25 cellular contexts compared by ENCODE assay signal in genomic region chr11:117091753-117092477, GRCh38. TPM values are rescaled to one million over a fixed set of nuclear protein-coding genes. Genes with fewer than 3 reads are reported as not detected.
DNase-seq lines count a peak whose midpoint lies in the region; ATAC-seq, FAIRE-seq and TF ChIP-seq lines count a peak whose summit lies in the region.
"Had no signal": no experiment of that assay in that cellular context is flagged by ENCODE, and none has a peak within 500 bp of the region (broad histone marks: within the 10 kb centered on the region; RNA-seq: fewer than 3 reads in every experiment).

No MANE protein-coding gene starts in this region.

- H3K36me3 Mint-ChIP-seq in activated T-cell treated with anti-CD3 and anti-CD28 coated beads, Interleukin-2, amount 50 U/mL, for 72 hours (ENCODE audit: insufficient read depth in 2 of 2) = peaks cover 5 to 10% of the 10 kb centered on the region in 2 donors
- peaks cover 15% of the 10 kb centered on the region for H3K36me3 Mint-ChIP-seq in activated B cell treated with CpG ODN at 0.5 μM for 24 hours (ENCODE audit: low read depth)

- peak overlapping the region; percentile 82 for H3K27ac Mint-ChIP-seq in activated T-cell treated with anti-CD3 and anti-CD28 coated beads, Interleukin-2, amount 50 U/mL, for 72 hours
- peak overlapping the region; percentile 7 for H3K27ac Mint-ChIP-seq in activated B cell treated with CpG ODN at 0.5 μM for 24 hours
- H3K27ac Mint-ChIP-seq: nephron progenitor cell had no signal

- H3K4me3 ChIP-seq in H1 (ENCODE audit: extremely low read depth in 1 of 4, insufficient read depth in 2 of 4, low read depth in 3 of 4, low read length in 4 of 4) = no peak overlapping the region
- H3K4me3 ChIP-seq: colonic mucosa, prostate gland, smooth muscle cell, uterus had no signal

- H3K79me2 ChIP-seq in H1 (ENCODE audit: control insufficient read depth in 1 of 2, insufficient read depth in 2 of 2, low read length in 2 of 2) = peaks cover 17 to 93% of the 10 kb centered on the region in 2 experiments

- H3K27ac ChIP-seq in H1 (ENCODE audit: low read depth, low read length) (no peak overlapping the region), temporal lobe (ENCODE audit: low read depth, low read length) (peak overlapping the region; percentile 70)
- H3K27ac ChIP-seq: colonic mucosa, prostate gland had no signal

- no peak overlapping the region for H2BK12ac ChIP-seq in H1 (ENCODE audit: low read depth, low read length)

- no peak overlapping the region for H3K23ac ChIP-seq in H1 (ENCODE audit: insufficient read length)

- H3K4me1 ChIP-seq in H1 (replicated peaks in 1 of 4; ENCODE audit: control insufficient read depth in 3 of 4, insufficient read depth in 4 of 4, low read length in 3 of 4) = peaks cover 2 to 9% (median 8%) of the 10 kb centered on the region in 4 experiments; a peak in 5 of 7 replicates
- H3K4me1 ChIP-seq: prostate gland, uterus had no signal

- intact Hi-C loops in activated B cell treated with CpG ODN at 0.5 μM for 24 hours (cut with micrococcal nuclease) = no loop called here

- H3K56ac ChIP-seq in H1 (replicated peaks; ENCODE audit: insufficient read length, low read depth, low read length) = no peak overlapping the region

- H3K9ac ChIP-seq in H1 (replicated peaks in 1 of 4; ENCODE audit: extremely low read depth in 1 of 4, low read depth in 3 of 4, low read length in 3 of 4) = no peak overlapping the region

- H2AFZ ChIP-seq in H1 (ENCODE audit: low read length) = no peak overlapping the region

- no peak for TF ChIP-seq RAD21 in H1 (IDR thresholded peaks at IDR 0.05 in 1 of 2, conservative IDR thresholded peaks at IDR 0.05 in 1 of 2; ENCODE audit: low read depth in 2 of 2, low read length in 2 of 2)

- TF ChIP-seq POLR2A in H1 (IDR thresholded peaks at IDR 0.05; ENCODE audit: control extremely low read depth in 1 of 2, low read depth in 2 of 2, low read length in 2 of 2) = no peak

- H3K4ac ChIP-seq in H1 (replicated peaks; ENCODE audit: insufficient read length, low read depth, low read length) = no peak overlapping the region

- no peaks in the 10 kb centered on the region; the same call in 1 of the 2 replicates for H3K23me2 ChIP-seq in H1 (ENCODE audit: low read depth, low read length)

- no peaks in the 10 kb centered on the region; a peak in 1 of 8 replicates for H3K36me3 ChIP-seq in H1 (ENCODE audit: control insufficient read depth in 2 of 4, insufficient read depth in 4 of 4, low read length in 3 of 4)
- H3K36me3 ChIP-seq: colonic mucosa, prostate gland, uterus had no signal

- H2BK5ac ChIP-seq in H1 (ENCODE audit: low read depth, low read length) = no peak overlapping the region

- no peak for DNase-seq in activated T-cell treated with anti-CD3 and anti-CD28 coated beads, Interleukin-2, amount 50 U/mL, for 72 hours
- DNase-seq in activated T-cell treated with anti-CD3 and anti-CD28 coated beads, Interleukin-2, amount 50 U/mL, for 1 hour = no peak
- DNase-seq in activated B cell treated with CpG ODN at 0.5 μM for 24 hours (no peak), H1 (ENCODE audit: low read depth in 1 of 2, low spot score in 2 of 2) (no peak), NCI-H2029 treated with DMSO at 0.1 percent for 48 hours (lab: John Stamatoyannopoulos, UW) (no peak)
- DNase-seq in stimulated activated CD4-positive, alpha-beta T cell treated with anti-CD3 and anti-CD28 coated beads, Interleukin-4, amount 100 ng/mL, for 1 hour = no peak
- DNase-seq: activated CD4-positive, alpha-beta T cell treated with anti-CD3 and anti-CD28 coated beads, Interleukin-2, amount 50 U/mL, for 1 hour; CD4-positive, CD25-positive, alpha-beta regulatory T cell; colonic mucosa; DMS53; hypothalamus; kidney; mesenchymal stem cell; NCI-H1105; nephron progenitor cell; uterus had no signal

- POLR2A ChIA-PET in activated B cell treated with CpG ODN at 0.5 μM for 24 hours (lab: Charles Lee) = interaction anchor here (0.6 kb wide), 1 partner anchor 17 kb away, joined by 3 read pairs; no protein-coding TSS in a partner anchor
- POLR2A ChIA-PET in H1 (lab: Charles Lee; ENCODE audit: partially characterized antibody) = interaction anchor here (0.6 kb wide), 1 partner anchor 17 kb away, joined by 3 read pairs; no protein-coding TSS in a partner anchor

- CTCF ChIA-PET in activated B cell treated with CpG ODN at 0.5 μM for 24 hours (lab: Charles Lee) (no interaction called here), H1 (lab: Charles Lee; ENCODE audit: partially characterized antibody) (interaction anchor here (0.7 kb wide), 1 partner anchor 14 kb away, joined by 4 read pairs; no protein-coding TSS in a partner anchor)

- H3K79me1 ChIP-seq in H1 (ENCODE audit: low read depth, low read length) = peaks cover 2% of the 10 kb centered on the region; the same call in 1 of the 2 replicates

- H3K18ac ChIP-seq in H1 (ENCODE audit: extremely low read depth, low read length) = no peak overlapping the region

- peaks cover 13 to 21% of the 10 kb centered on the region in 2 experiments for H4K20me1 ChIP-seq in H1 (replicated peaks in 1 of 2; ENCODE audit: control insufficient read depth in 1 of 2, insufficient read depth in 2 of 2, low read length in 2 of 2)

- no peak overlapping the region for H4K8ac ChIP-seq in H1 (ENCODE audit: extremely low read depth, insufficient read depth, low read length)

- no peak for TF ChIP-seq EP300 in H1 (IDR thresholded peaks at IDR 0.05; ENCODE audit: borderline replicate concordance in 1 of 2, low read depth in 2 of 2, low read length in 2 of 2)

- peaks cover 89% of the 10 kb centered on the region for H3K4me1 Mint-ChIP-seq in activated T-cell treated with anti-CD3 and anti-CD28 coated beads, Interleukin-2, amount 50 U/mL, for 72 hours (ENCODE audit: low read depth)
- peaks cover 80% of the 10 kb centered on the region for H3K4me1 Mint-ChIP-seq in activated B cell treated with CpG ODN at 0.5 μM for 24 hours

- H2BK15ac ChIP-seq in H1 (ENCODE audit: low read length) = no peak overlapping the region

- H3K4me3 Mint-ChIP-seq in activated T-cell treated with anti-CD3 and anti-CD28 coated beads, Interleukin-2, amount 50 U/mL, for 72 hours = no peak overlapping the region
- no peak overlapping the region for H3K4me3 Mint-ChIP-seq in activated B cell treated with CpG ODN at 0.5 μM for 24 hours
- H3K4me3 Mint-ChIP-seq: nephron progenitor cell had no signal

- peaks cover 3 to 5% of the 10 kb centered on the region in 2 donors for H3K9me3 Mint-ChIP-seq in activated T-cell treated with anti-CD3 and anti-CD28 coated beads, Interleukin-2, amount 50 U/mL, for 72 hours
- peaks cover 3% of the 10 kb centered on the region for H3K9me3 Mint-ChIP-seq in activated B cell treated with CpG ODN at 0.5 μM for 24 hours

- no peak for TF ChIP-seq CTCF in activated B cell treated with CpG ODN at 0.5 μM for 24 hours (IDR thresholded peaks at IDR 0.05)
- no peak for TF ChIP-seq CTCF in H1 (IDR thresholded peaks at IDR 0.05; ENCODE audit: control extremely low read depth in 1 of 3, insufficient read depth in 1 of 3, low read depth in 1 of 3, low read length in 3 of 3)

- 91% methylated on average over 4 of the region's 4 CpGs; no CpG with 5 or more reads in 1 of the 2 experiments for WGBS in H1 (ENCODE audit: extremely low coverage in 1 of 2, insufficient coverage in 1 of 2, insufficient read length in 1 of 2, insufficient replicate concordance in 2 of 2, low coverage in 1 of 2, low lambda C conversion rate in 2 of 2, missing lambda C conversion rate in 1 of 2), 2 experiments

- no peak overlapping the region for H3K14ac ChIP-seq in H1 (ENCODE audit: insufficient read length)

- no peak overlapping the region for H2AK5ac ChIP-seq in H1 (ENCODE audit: low read depth, low read length)

- ATAC-seq in activated T-cell treated with anti-CD3 and anti-CD28 coated beads, Interleukin-2, amount 50 U/mL, for 72 hours (replicated peaks in 1 of 2) = no peak
- no peak for ATAC-seq in activated B cell treated with CpG ODN at 0.5 μM for 24 hours (ENCODE audit: low read depth)
- no peak for ATAC-seq in HG02938 (IDR thresholded peaks at IDR 0.05; ENCODE audit: unreplicated experiment)

- H4K5ac ChIP-seq in H1 (ENCODE audit: insufficient read length, low read depth, low read length) = no peak overlapping the region

- no peak for FAIRE-seq in H1 (lab: Jason Lieb, UNC)
- FAIRE-seq: astrocyte, endothelial cell of umbilical vein, HTR-8/SVneo, kidney, RCC 7860, TTC549 had no signal

- H3K9me3 ChIP-seq in H1 (ENCODE audit: insufficient read depth in 2 of 2, low read depth in 1 of 2, low read length in 1 of 2) = no peaks in the 10 kb centered on the region
- H3K9me3 ChIP-seq: colonic mucosa, prostate gland, uterus had no signal

- H4K91ac ChIP-seq in H1 (replicated peaks; ENCODE audit: insufficient read length, low read length) = no peak overlapping the region

- H3K27me3 ChIP-seq in H1 (replicated peaks in 1 of 4; ENCODE audit: control insufficient read depth in 3 of 4, extremely low read depth in 1 of 4, insufficient read depth in 3 of 4, low read length in 3 of 4) = no peaks in the 10 kb centered on the region
- H3K27me3 ChIP-seq: colonic mucosa, uterus had no signal

- H3K27me3 Mint-ChIP-seq in activated T-cell treated with anti-CD3 and anti-CD28 coated beads, Interleukin-2, amount 50 U/mL, for 72 hours (ENCODE audit: low read depth) = no peaks in the 10 kb centered on the region
- H3K27me3 Mint-ChIP-seq in activated B cell treated with CpG ODN at 0.5 μM for 24 hours = no peaks in the 10 kb centered on the region

- H2BK20ac ChIP-seq in H1 (ENCODE audit: low read length) = no peak overlapping the region

- no peak overlapping the region for H2BK120ac ChIP-seq in H1 (replicated peaks; ENCODE audit: low read depth, low read length)

- no peak overlapping the region for H3K4me2 ChIP-seq in H1 (ENCODE audit: insufficient read depth in 1 of 2, low read depth in 2 of 2, low read length in 2 of 2)
- H3K4me2 ChIP-seq: smooth muscle cell had no signal

RNA-seq across cellular contexts. Expression of gene SIK3, which starts 6.3 kb away (rescaled TPM):
- 10 to 100 TPM; 21.4 to 26.3 TPM for total RNA-seq in activated T-cell treated with anti-CD3 and anti-CD28 coated beads, Interleukin-2, amount 50 U/mL, for 72 hours
- total RNA-seq in activated B cell treated with CpG ODN at 0.5 μM for 24 hours (75.0 and 88.4 TPM in 2 replicates), temporal lobe (21.6 TPM)
- 32.1 and 32.6 TPM in 2 replicates for total RNA-seq in H1 (2021; fragmentation: NEBNext Ultra II Directional; extraction: Animal tissue kit (Norgen Biotek cat#: 25700))
- 18.3 and 19.9 TPM in 2 replicates for polyA plus RNA-seq in H1 (2011; rRNA removed)
- polyA plus RNA-seq in H1 (2011; cell fraction: cytosol; rRNA removed) = 12.0 TPM
- polyA plus RNA-seq in H1 (2011; cell fraction: nucleus; rRNA removed) = 29.2 TPM
- polyA plus RNA-seq in H1 (2012, experiment 1 of 2) = 15.5 to 19.3 TPM (median 18.7 TPM) in 4 replicates
- 6.3 TPM for polyA plus RNA-seq in H1 (2012, experiment 2 of 2)
- polyA plus RNA-seq in H1 (2013, experiment 1 of 2) = 10.8 TPM
- polyA plus RNA-seq in H1 (2013, experiment 2 of 2) = 10.3 TPM
- polyA minus RNA-seq in H1 (2011; rRNA and poly(A)+ RNA removed) = 20.9 and 24.9 TPM in 2 replicates
- 19.3 TPM for polyA minus RNA-seq in H1 (2011; cell fraction: cytosol; rRNA and poly(A)+ RNA removed)
- polyA minus RNA-seq in H1 (2011; cell fraction: nucleus; rRNA and poly(A)+ RNA removed) = 42.0 TPM

RNA-seq across cellular contexts. Expression of gene PAFAH1B2, which starts 52.2 kb away (rescaled TPM):
- total RNA-seq in activated T-cell treated with anti-CD3 and anti-CD28 coated beads, Interleukin-2, amount 50 U/mL, for 72 hours = 10 to 100 TPM; 56.7 to 64.3 TPM
- total RNA-seq in activated B cell treated with CpG ODN at 0.5 μM for 24 hours = 71.3 and 78.7 TPM in 2 replicates
- 151 and 161 TPM in 2 replicates for total RNA-seq in H1 (2021; fragmentation: NEBNext Ultra II Directional; extraction: Animal tissue kit (Norgen Biotek cat#: 25700))
- polyA plus RNA-seq in H1 (2011; rRNA removed) = 26.2 and 38.2 TPM in 2 replicates
- 38.1 TPM for polyA plus RNA-seq in H1 (2011; cell fraction: cytosol; rRNA removed)
- polyA plus RNA-seq in H1 (2011; cell fraction: nucleus; rRNA removed) = 26.6 TPM
- 59.5 to 77.0 TPM (median 64.7 TPM) in 4 replicates for polyA plus RNA-seq in H1 (2012, experiment 1 of 2)
- polyA plus RNA-seq in H1 (2012, experiment 2 of 2) = 19.8 TPM
- polyA plus RNA-seq in H1 (2013, experiment 1 of 2) = 66.1 TPM
- polyA plus RNA-seq in H1 (2013, experiment 2 of 2) = 68.8 TPM
- 256 and 265 TPM in 2 replicates for polyA minus RNA-seq in H1 (2011; rRNA and poly(A)+ RNA removed)
- polyA minus RNA-seq in H1 (2011; cell fraction: cytosol; rRNA and poly(A)+ RNA removed) = 130 TPM
- 53.9 TPM for polyA minus RNA-seq in H1 (2011; cell fraction: nucleus; rRNA and poly(A)+ RNA removed)
- 142 TPM for total RNA-seq in temporal lobe
